ENCODE assay signal across 8 cellular contexts in the genomic region with DNA sequence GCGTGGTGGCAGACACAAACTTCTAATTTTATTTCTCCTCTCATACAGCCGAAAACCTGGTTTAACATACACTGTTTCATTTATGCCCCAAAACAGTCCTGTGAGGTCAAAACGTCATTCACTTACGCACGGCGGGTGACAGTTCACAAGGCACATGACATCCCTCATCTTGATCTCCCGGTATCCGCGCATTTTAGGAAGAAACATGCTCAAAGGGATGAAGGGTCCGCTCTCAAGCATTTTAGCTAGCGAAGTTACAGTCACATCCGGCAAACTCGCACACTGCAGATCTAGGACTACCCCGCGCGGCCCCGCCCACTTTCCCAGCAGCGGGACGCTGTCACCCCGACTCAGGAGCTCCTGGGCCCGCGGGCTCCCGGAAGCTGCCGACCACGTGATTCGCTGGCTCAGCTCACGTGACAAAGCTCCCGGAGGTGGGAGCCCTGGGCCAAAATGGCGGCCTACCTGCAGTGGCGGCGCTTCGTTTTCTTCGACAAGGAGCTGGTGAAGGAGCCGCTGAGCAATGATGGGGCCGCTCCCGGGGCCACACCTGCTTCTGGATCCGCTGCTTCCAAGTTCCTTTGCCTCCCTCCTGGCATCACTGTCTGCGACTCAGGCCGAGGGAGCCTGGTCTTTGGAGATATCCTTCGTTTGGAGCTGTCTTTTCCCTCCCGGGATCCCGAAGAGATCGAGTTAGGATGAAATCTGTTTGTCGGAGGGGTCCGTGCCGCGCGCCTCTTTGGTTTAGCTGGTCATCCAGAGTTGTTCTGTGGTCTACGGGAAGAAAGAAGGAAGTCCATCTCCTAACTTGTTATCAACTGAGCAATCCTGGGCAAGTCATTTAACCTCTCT. TPM values are rescaled to one million over a fixed set of nuclear protein-coding genes. Genes with fewer than 3 reads are reported as not detected.
DNase-seq lines count a peak whose midpoint lies in the region; TF ChIP-seq lines count a peak whose summit lies in the region.

A gene (plus strand): TSS at position 448 of the 852 bp plus-strand sequence. CDS start 6 bp downstream, at position 454.

- no peaks in the 10 kb centered on the region for H3K9me2 ChIP-seq in SK-N-SH

- H3K36me3 ChIP-seq in SK-N-SH (replicated peaks in 1 of 2; ENCODE audit: control insufficient read depth in 1 of 2, insufficient read depth in 2 of 2, low read length in 1 of 2) (peaks cover 18 to 20% of the 10 kb centered on the region in 2 experiments), suprapubic skin (peaks cover 27% of the 10 kb centered on the region)

- POLR2A ChIA-PET in SK-N-SH (lab: Yijun Ruan, JAX), result interaction anchor here (1.1 to 1.8 kb wide), 8 partner anchors 11 to 48 kb away, joined by 3 to 21 read pairs (median 9); a partner anchor contains a TSS

- TF ChIP-seq POLR2A in suprapubic skin (IDR thresholded peaks at IDR 0.05), result peak in 1 of 2 donors; percentile 56

- peak; percentile 73 for DNase-seq in GM04503 (ENCODE audit: low read depth)
- peak; percentile 76 for DNase-seq in HFF-Myc (ENCODE audit: extremely low read depth, low read depth)
- peak; percentile 98 for DNase-seq in NAMALWA (ENCODE audit: low spot score)
- peak; percentile 97 for DNase-seq in SK-N-SH
- DNase-seq in activated naive CD4-positive, alpha-beta T cell treated with anti-CD3 and anti-CD28 coated beads, Interleukin-2, amount 50 U/mL, for 16 hours, result peak; percentile 98
- DNase-seq in germinal center (ENCODE audit: low spot score), result peak; percentile 98
- peak; percentile 18 to 98 (median 92) for DNase-seq in nucleus accumbens (lab: John Stamatoyannopoulos, UW)
- DNase-seq in suprapubic skin (ENCODE audit: low spot score in 2 of 2), result peak; percentile 99

- H3K27me3 ChIP-seq in SK-N-SH (ENCODE audit: insufficient read depth) (no peaks in the 10 kb centered on the region), suprapubic skin (no peaks in the 10 kb centered on the region)

- peaks cover 23% of the 10 kb centered on the region for H3F3A ChIP-seq in SK-N-SH (replicated peaks; ENCODE audit: insufficient read depth)

- TF ChIP-seq EP300 in SK-N-SH (IDR thresholded peaks at IDR 0.05; ENCODE audit: borderline replicate concordance in 1 of 2, low read depth in 1 of 2, low read length in 1 of 2) (0 out of 4 replicates have a peak, but pooled peaks of 1 of the 2 experiments have one; percentile 43), suprapubic skin (IDR thresholded peaks at IDR 0.05) (no peak)

- peak within 1 kb of the TSS; percentile 93 for H2AFZ ChIP-seq in SK-N-SH (ENCODE audit: low read depth)

- WGBS in SK-N-SH (ENCODE audit: low lambda C conversion rate), result under 1% methylated on average over 34 of the region's 49 CpGs
- under 1% methylated on average over 26 of the region's 49 CpGs for WGBS in suprapubic skin

- CTCF ChIA-PET in SK-N-SH (lab: Yijun Ruan, JAX), result interaction anchor here (0.9 to 1.2 kb wide), 6 partner anchors 10 to 32 kb away, joined by 3 to 6 read pairs (median 4); a partner anchor contains a TSS

- peak within 1 kb of the TSS; percentile 89 for H3K4me2 ChIP-seq in SK-N-SH

- TF ChIP-seq CTCF in HFF-Myc (IDR thresholded peaks at IDR 0.05; ENCODE audit: low read depth, low read length, missing control alignments) (no peak), SK-N-SH (IDR thresholded peaks at IDR 0.05) (no peak), suprapubic skin (IDR thresholded peaks at IDR 0.05) (no peak)

- H3K9me3 ChIP-seq in SK-N-SH, result no peaks in the 10 kb centered on the region
- no peaks in the 10 kb centered on the region for H3K9me3 ChIP-seq in suprapubic skin

- no peak for TF ChIP-seq RAD21 in SK-N-SH (IDR thresholded peaks at IDR 0.05; ENCODE audit: low read length)

- H3K4me3 ChIP-seq in HFF-Myc (replicated peaks; ENCODE audit: low read depth, low read length), result peak within 1 kb of the TSS; percentile 99
- H3K4me3 ChIP-seq in SK-N-SH (ENCODE audit: low read depth in 2 of 2, low read length in 1 of 2), result peak within 1 kb of the TSS; percentile 83 to 95
- H3K4me3 ChIP-seq in suprapubic skin, result peak within 1 kb of the TSS; percentile 94

- H3K4me1 ChIP-seq in SK-N-SH (ENCODE audit: control insufficient read depth in 1 of 2, insufficient read depth in 2 of 2, low read depth in 1 of 2, low read length in 1 of 2) (peaks cover 5 to 6% of the 10 kb centered on the region in 2 experiments; a peak in 2 of 4 replicates), suprapubic skin (peaks cover 37% of the 10 kb centered on the region)

- H3K9ac ChIP-seq in SK-N-SH, result peak within 1 kb of the TSS; percentile 96

- H3K79me2 ChIP-seq in SK-N-SH (ENCODE audit: insufficient read depth), result peaks cover 39% of the 10 kb centered on the region

- H4K20me1 ChIP-seq in SK-N-SH (ENCODE audit: insufficient read depth), result no peaks in the 10 kb centered on the region

- H3K27ac ChIP-seq in SK-N-SH (ENCODE audit: low read depth in 2 of 2, low read length in 1 of 2) (peak within 1 kb of the TSS; percentile 76 to 77), suprapubic skin (peak within 1 kb of the TSS; percentile 93)

TF ChIP-seq in SK-N-SH, 30 proteins besides CTCF, POLR2A, EP300 and RAD21 (continues in another document):
- TF ChIP-seq, protein P1, sequence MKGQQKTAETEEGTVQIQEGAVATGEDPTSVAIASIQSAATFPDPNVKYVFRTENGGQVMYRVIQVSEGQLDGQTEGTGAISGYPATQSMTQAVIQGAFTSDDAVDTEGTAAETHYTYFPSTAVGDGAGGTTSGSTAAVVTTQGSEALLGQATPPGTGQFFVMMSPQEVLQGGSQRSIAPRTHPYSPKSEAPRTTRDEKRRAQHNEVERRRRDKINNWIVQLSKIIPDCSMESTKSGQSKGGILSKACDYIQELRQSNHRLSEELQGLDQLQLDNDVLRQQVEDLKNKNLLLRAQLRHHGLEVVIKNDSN (IDR thresholded peaks at IDR 0.05; ENCODE audit: borderline replicate concordance, low read depth), result peak; percentile 99
- no peak for TF ChIP-seq RCOR1 (IDR thresholded peaks at IDR 0.05; ENCODE audit: low read length)
- TF ChIP-seq CHD2 (IDR thresholded peaks at IDR 0.05; ENCODE audit: low read length, partially characterized antibody), result no peak
- TF ChIP-seq GATA2 (CRISPR knock-in tag; IDR thresholded peaks at IDR 0.05), result no peak
- TF ChIP-seq TAF1 (IDR thresholded peaks at IDR 0.05; ENCODE audit: borderline replicate concordance, low read depth, low read length), result peak; percentile 85
- peak; percentile 85; the same call in 1 of the 2 replicates for TF ChIP-seq SIN3A (IDR thresholded peaks at IDR 0.05; ENCODE audit: borderline replicate concordance, low read depth, low read length)
- no peak for TF ChIP-seq FOXJ3 (CRISPR knock-in tag; IDR thresholded peaks at IDR 0.05)
- peak; percentile 78 for TF ChIP-seq POLR2AphosphoS5 (IDR thresholded peaks at IDR 0.05; ENCODE audit: low read depth, low read length)
- no peak for TF ChIP-seq RXRA (IDR thresholded peaks at IDR 0.05; ENCODE audit: borderline replicate concordance, low read depth)
- TF ChIP-seq SMC3 (IDR thresholded peaks at IDR 0.05; ENCODE audit: low read depth, low read length), result peak; percentile 23; the same call in 1 of the 2 replicates
- TF ChIP-seq, protein P2, sequence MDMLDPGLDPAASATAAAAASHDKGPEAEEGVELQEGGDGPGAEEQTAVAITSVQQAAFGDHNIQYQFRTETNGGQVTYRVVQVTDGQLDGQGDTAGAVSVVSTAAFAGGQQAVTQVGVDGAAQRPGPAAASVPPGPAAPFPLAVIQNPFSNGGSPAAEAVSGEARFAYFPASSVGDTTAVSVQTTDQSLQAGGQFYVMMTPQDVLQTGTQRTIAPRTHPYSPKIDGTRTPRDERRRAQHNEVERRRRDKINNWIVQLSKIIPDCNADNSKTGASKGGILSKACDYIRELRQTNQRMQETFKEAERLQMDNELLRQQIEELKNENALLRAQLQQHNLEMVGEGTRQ (IDR thresholded peaks at IDR 0.05; ENCODE audit: borderline replicate concordance, low read depth, low read length), result peak; percentile 96
- TF ChIP-seq JUND (IDR thresholded peaks at IDR 0.05), result no peak
- TF ChIP-seq NRF1 (IDR thresholded peaks at IDR 0.05; ENCODE audit: low read depth, low read length), result peak; percentile 37
- TF ChIP-seq YY1 (IDR thresholded peaks at IDR 0.05; ENCODE audit: low read depth), result peak; percentile 97
- TF ChIP-seq TCF12 (IDR thresholded peaks at IDR 0.05), result no peak; the same call in 1 of the 2 replicates
- no peak for TF ChIP-seq FOXM1 (IDR thresholded peaks at IDR 0.05; ENCODE audit: low read depth)
- no peak for TF ChIP-seq MEF2A (IDR thresholded peaks at IDR 0.05; ENCODE audit: borderline replicate concordance, low read depth)
- TF ChIP-seq EZH2phosphoT487 (IDR thresholded peaks at IDR 0.05; ENCODE audit: borderline replicate concordance, low read depth), result no peak
- TF ChIP-seq, protein P3, sequence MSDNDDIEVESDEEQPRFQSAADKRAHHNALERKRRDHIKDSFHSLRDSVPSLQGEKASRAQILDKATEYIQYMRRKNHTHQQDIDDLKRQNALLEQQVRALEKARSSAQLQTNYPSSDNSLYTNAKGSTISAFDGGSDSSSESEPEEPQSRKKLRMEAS (IDR thresholded peaks at IDR 0.05; ENCODE audit: low read depth), result peak; percentile 83; the same call in 1 of the 2 replicates
- peak; percentile 81 for TF ChIP-seq GABPA (IDR thresholded peaks at IDR 0.05; ENCODE audit: low read depth)
- TF ChIP-seq, protein P4, sequence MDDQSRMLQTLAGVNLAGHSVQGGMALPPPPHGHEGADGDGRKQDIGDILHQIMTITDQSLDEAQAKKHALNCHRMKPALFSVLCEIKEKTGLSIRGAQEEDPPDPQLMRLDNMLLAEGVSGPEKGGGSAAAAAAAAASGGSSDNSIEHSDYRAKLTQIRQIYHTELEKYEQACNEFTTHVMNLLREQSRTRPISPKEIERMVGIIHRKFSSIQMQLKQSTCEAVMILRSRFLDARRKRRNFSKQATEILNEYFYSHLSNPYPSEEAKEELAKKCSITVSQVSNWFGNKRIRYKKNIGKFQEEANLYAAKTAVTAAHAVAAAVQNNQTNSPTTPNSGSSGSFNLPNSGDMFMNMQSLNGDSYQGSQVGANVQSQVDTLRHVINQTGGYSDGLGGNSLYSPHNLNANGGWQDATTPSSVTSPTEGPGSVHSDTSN (IDR thresholded peaks at IDR 0.05), result 0 out of 2 replicates have a peak, but pooled peaks have one; percentile 12
- no peak for TF ChIP-seq NFIC (IDR thresholded peaks at IDR 0.05; ENCODE audit: borderline replicate concordance)

RNA-seq across cellular contexts. Expression of the gene that starts here (rescaled TPM):
- 13.8 and 14.8 TPM in 2 replicates for polyA plus RNA-seq in SK-N-SH (2012; rRNA removed)
- polyA plus RNA-seq in SK-N-SH (2012; cell fraction: cytosol; rRNA removed), result 8.9 and 11.4 TPM in 2 replicates
- 39.6 and 51.2 TPM in 2 replicates for polyA plus RNA-seq in SK-N-SH (2012; cell fraction: nucleus; rRNA removed)
- total RNA-seq in suprapubic skin, result 10 to 100 TPM; 37.2 to 57.2 (median 47.9) TPM

Comparison
In these comparisons a context has a peak if more than half of its experiments do, and no peak if none do; other contexts are left out.
1. Peak in every context shown above with its lines: DNase-seq, H3K4me3 ChIP-seq and H3K27ac ChIP-seq.